15 cellular contexts compared by ENCODE assay signal in the genomic region with DNA sequence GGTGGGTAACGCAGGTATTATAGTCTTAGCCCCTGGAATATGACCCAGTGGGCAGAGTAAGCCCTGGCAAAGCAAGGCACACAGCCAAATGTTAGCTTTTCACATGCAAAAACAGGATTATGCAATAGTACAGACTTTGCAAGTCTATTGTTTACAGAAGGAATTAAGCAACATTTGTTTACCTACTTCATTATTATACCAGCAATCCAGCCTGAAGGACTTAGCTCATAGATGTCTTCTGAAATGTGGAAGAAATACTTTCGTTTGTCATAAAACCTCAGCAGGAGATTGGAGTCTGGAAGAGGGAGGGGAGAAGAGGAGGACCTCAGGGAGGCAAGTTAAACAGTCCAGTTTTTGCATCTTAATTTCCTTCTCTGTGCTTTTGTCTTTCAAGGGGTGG.
DNase-seq lines count a peak whose midpoint lies in the region; ATAC-seq and TF ChIP-seq lines count a peak whose summit lies in the region.
"Had no signal": no experiment of that assay in that cellular context is flagged by ENCODE, and none has a peak within 500 bp of the region (broad histone marks: within the 10 kb centered on the region; RNA-seq: fewer than 3 reads in every experiment).

No MANE protein-coding gene starts in this region.

- no peak for ATAC-seq in foreskin keratinocyte
- ATAC-seq in upper lobe of right lung: peak; percentile 60
- ATAC-seq in right cardiac atrium: no peak

- no TSS peak for BruUV-seq in MCF 10A (replicated peaks; lab: Mats Ljungman, UMichigan)
- no TSS peak for BruUV-seq in mammary epithelial cell (replicated peaks; lab: Mats Ljungman, UMichigan)

- no peak overlapping the region for H3K9ac ChIP-seq in mammary epithelial cell (ENCODE audit: insufficient read depth, low read length)

- peak overlapping the region; percentile 65 for H3K27ac Mint-ChIP-seq in MCF 10A (ENCODE audit: low read depth, unreplicated experiment)
- H3K27ac Mint-ChIP-seq: T-helper 2 cell treated with Interferon-gamma antibody and Interleukin-4, amounts not matched to agents 5 μg/mL and 100 μg/mL, for 36 hours had no signal

- H3K27ac ChIP-seq in mammary epithelial cell (ENCODE audit: insufficient read depth, low read depth, low read length): no peak overlapping the region
- H3K27ac ChIP-seq in foreskin keratinocyte: no peak overlapping the region
- H3K27ac ChIP-seq in upper lobe of right lung: no peak overlapping the region
- H3K27ac ChIP-seq in caudate nucleus (ENCODE audit: low read depth, low read length): no peak overlapping the region
- no peak overlapping the region for H3K27ac ChIP-seq in right cardiac atrium (ENCODE audit: low read length)
- H3K27ac ChIP-seq: cardiac muscle cell had no signal

- H3K9me3 Mint-ChIP-seq in MCF 10A (ENCODE audit: unreplicated experiment): no peaks in the 10 kb centered on the region
- H3K9me3 Mint-ChIP-seq: T-helper 2 cell treated with Interferon-gamma antibody and Interleukin-4, amounts not matched to agents 5 μg/mL and 100 μg/mL, for 36 hours had no signal

- intact Hi-C loops in MCF 10A (cut with micrococcal nuclease): no loop called here
- intact Hi-C loops in mammary epithelial cell (cut with micrococcal nuclease): no loop called here
- intact Hi-C loops in upper lobe of right lung (cut with DNase I): no loop called here
- intact Hi-C loops in right cardiac atrium (cut with DNase I): no loop called here

- H3K4me3 Mint-ChIP-seq in MCF 10A (ENCODE audit: unreplicated experiment): no peak overlapping the region
- H3K4me3 Mint-ChIP-seq: T-helper 2 cell treated with Interferon-gamma antibody and Interleukin-4, amounts not matched to agents 5 μg/mL and 100 μg/mL, for 36 hours had no signal

- CTCF ChIA-PET in MCF 10A (lab: Yijun Ruan, JAX) (interaction anchor here (0.6 kb wide), 1 partner anchor 327 kb away, joined by 5 read pairs; no protein-coding TSS in a partner anchor), mammary epithelial cell (lab: Charles Lee; ENCODE audit: low non-redundant PET) (no interaction called here)

- H3K4me2 ChIP-seq in mammary epithelial cell (ENCODE audit: insufficient read depth, low read depth, low read length): no peak overlapping the region

- no peak overlapping the region for H3K4me3 ChIP-seq in mammary epithelial cell (replicated peaks in 1 of 3; ENCODE audit: insufficient read depth in 1 of 3, low read depth in 2 of 3, low read length in 3 of 3)
- no peak overlapping the region for H3K4me3 ChIP-seq in upper lobe of right lung
- H3K4me3 ChIP-seq in right cardiac atrium (ENCODE audit: low read length): no peak overlapping the region
- H3K4me3 ChIP-seq: cardiac muscle cell had no signal

- WGBS in mammary epithelial cell (ENCODE audit: low coverage, missing lambda C conversion rate): 42% methylated on average over 2 of the region's 2 CpGs
- 40% methylated on average over 2 of the region's 2 CpGs for WGBS in right cardiac atrium

- H3K9me3 ChIP-seq in mammary epithelial cell (replicated peaks; ENCODE audit: insufficient read depth, low read length) (no peaks in the 10 kb centered on the region), upper lobe of right lung (no peaks in the 10 kb centered on the region), right cardiac atrium (ENCODE audit: control insufficient read depth, low read length) (no peaks in the 10 kb centered on the region)

- no peaks in the 10 kb centered on the region for H4K20me1 ChIP-seq in mammary epithelial cell (ENCODE audit: insufficient read depth, low read length)

- no peaks in the 10 kb centered on the region for H3K27me3 Mint-ChIP-seq in MCF 10A (ENCODE audit: insufficient read depth, unreplicated experiment)

- POLR2A ChIA-PET in MCF 10A (lab: Yijun Ruan, JAX): interaction anchor here (1.4 kb wide), 1 partner anchor 13 kb away, joined by 5 read pairs; no protein-coding TSS in a partner anchor

- dilution Hi-C loops in mammary epithelial cell (cut with HindIII; ENCODE audit: low sequenced_read_pairs): no loop called here

- H3K4me1 ChIP-seq in mammary epithelial cell (ENCODE audit: insufficient read depth, low read length) (no peaks in the 10 kb centered on the region), foreskin keratinocyte (no peaks in the 10 kb centered on the region), upper lobe of right lung (no peaks in the 10 kb centered on the region), right cardiac atrium (ENCODE audit: control insufficient read depth, insufficient read depth, low read length) (no peaks in the 10 kb centered on the region)

- H3K79me2 ChIP-seq in mammary epithelial cell (ENCODE audit: insufficient read depth, low read length): no peaks in the 10 kb centered on the region

- H3K36me3 ChIP-seq in mammary epithelial cell (ENCODE audit: insufficient read depth, low read length): no peaks in the 10 kb centered on the region
- no peaks in the 10 kb centered on the region for H3K36me3 ChIP-seq in upper lobe of right lung
- H3K36me3 ChIP-seq: cardiac muscle cell had no signal

- H2AFZ ChIP-seq in mammary epithelial cell (ENCODE audit: low read depth, low read length): no peak overlapping the region

- no peaks in the 10 kb centered on the region for H3K36me3 Mint-ChIP-seq in MCF 10A (ENCODE audit: insufficient read depth, unreplicated experiment)

- in situ Hi-C loops in mammary epithelial cell (cut with MboI; ENCODE audit: low sequenced_read_pairs in 2 of 2): no loop called here

- no peak for TF ChIP-seq CTCF in MCF 10A (IDR thresholded peaks at IDR 0.05; ENCODE audit: unreplicated experiment)
- no peak for TF ChIP-seq CTCF in mammary epithelial cell (conservative IDR thresholded peaks at IDR 0.05 in 1 of 2, IDR thresholded peaks at IDR 0.05 in 1 of 2; ENCODE audit: extremely low read depth in 1 of 2, insufficient read depth in 1 of 2, low read depth in 1 of 2, low read length in 2 of 2)
- no peak for TF ChIP-seq CTCF in foreskin keratinocyte (conservative IDR thresholded peaks at IDR 0.05)
- TF ChIP-seq CTCF in upper lobe of right lung (IDR thresholded peaks at IDR 0.05): no peak

- H3K27me3 ChIP-seq in mammary epithelial cell (ENCODE audit: insufficient read depth, low read length): no peaks in the 10 kb centered on the region
- H3K27me3 ChIP-seq in foreskin keratinocyte: no peaks in the 10 kb centered on the region
- no peaks in the 10 kb centered on the region for H3K27me3 ChIP-seq in upper lobe of right lung
- H3K27me3 ChIP-seq in right cardiac atrium (ENCODE audit: control insufficient read depth, insufficient read depth): no peaks in the 10 kb centered on the region
- H3K27me3 ChIP-seq: cardiac muscle cell had no signal

- peak; percentile 81 for DNase-seq in MCF 10A (ENCODE audit: unreplicated experiment)
- DNase-seq in mammary epithelial cell: no peak
- DNase-seq in NCI-H748 (lab: John Stamatoyannopoulos, UW; ENCODE audit: unreplicated experiment): peak; percentile 41
- DNase-seq in foreskin keratinocyte: peak; percentile 24 to 32
- DNase-seq in upper lobe of right lung: no peak
- no peak for DNase-seq in hippocampal formation (lab: John Stamatoyannopoulos, UW)
- no peak for DNase-seq in caudate nucleus (lab: John Stamatoyannopoulos, UW)
- no peak for DNase-seq in right cardiac atrium
- DNase-seq: activated naive CD4-positive, alpha-beta T cell; DMS79 treated with DMSO at 0.1 percent for 48 hours; NCI-H2171; stimulated activated CD4-positive, alpha-beta T cell treated with anti-CD3 and anti-CD28 coated beads, Interleukin-4, amount 100 ng/mL, for 24 hours; stimulated activated naive CD4-positive, alpha-beta T cell treated with Interleukin-2 at 50 U/mL for 16 hours had no signal

- peaks cover 15% of the 10 kb centered on the region for H3K4me1 Mint-ChIP-seq in MCF 10A (ENCODE audit: insufficient read depth, unreplicated experiment)

Comparison
In these comparisons a context has a peak if more than half of its experiments do, and no peak if none do; other contexts are left out.
1. DNase-seq: peak in MCF 10A (single experiment), NCI-H748 (single experiment) and foreskin keratinocyte (2 of 2); none in mammary epithelial cell (single experiment), upper lobe of right lung (single experiment), hippocampal formation (0 of 2), caudate nucleus (0 of 61) and right cardiac atrium (0 of 3).